8 cellular contexts compared by ENCODE assay signal in the genomic region with DNA sequence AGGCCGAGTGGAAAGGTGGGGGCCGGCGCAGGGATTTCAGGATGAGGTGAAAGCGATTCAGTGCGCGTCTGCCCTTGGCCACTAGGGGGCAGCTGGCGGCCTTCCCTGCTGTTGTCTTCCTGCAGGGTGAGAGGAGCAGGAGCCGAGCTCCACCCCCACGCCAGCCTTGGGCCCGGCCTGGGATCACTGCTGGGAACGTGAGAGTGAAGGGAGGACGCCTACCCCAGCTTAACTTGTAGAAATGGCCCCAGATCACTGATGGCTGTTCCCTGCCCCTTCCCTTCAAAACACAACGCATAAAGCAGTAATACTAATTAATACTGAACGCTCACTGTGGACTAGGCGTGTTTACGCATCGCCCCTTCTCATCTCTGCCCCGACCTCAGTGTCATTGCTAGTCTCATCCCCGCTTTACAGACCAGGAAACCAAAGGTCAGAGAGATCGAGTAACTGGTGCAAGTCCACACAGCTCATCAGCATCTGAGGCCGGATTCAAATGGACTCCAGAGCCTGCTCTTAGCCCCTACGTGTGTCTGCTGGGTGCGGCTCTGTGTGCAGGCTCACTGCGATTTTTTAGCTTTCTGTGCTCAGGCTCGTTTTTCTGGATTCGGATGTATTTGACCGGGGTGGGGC. TPM values are rescaled to one million over a fixed set of nuclear protein-coding genes. Genes with fewer than 3 reads are reported as not detected.
A peak's percentile ranks its signal among the peaks of the same experiment; 100 is the strongest.
DNase-seq lines count a peak whose midpoint lies in the region; ATAC-seq and TF ChIP-seq lines count a peak whose summit lies in the region.

No MANE protein-coding gene starts in this region.

- DNase-seq in CD14-positive monocyte (ENCODE audit: low spot score), result peak; percentile 57
- DNase-seq in NCI-H524 (lab: John Stamatoyannopoulos, UW), result peak; percentile 71 to 85
- DNase-seq in activated CD4-positive, alpha-beta T cell treated with anti-CD3 and anti-CD28 coated beads, Interleukin-2, amount 50 U/mL, for 1 hour, result peak; percentile 58
- peak; percentile 89 for DNase-seq in left lobe of liver (ENCODE audit: low spot score)
- peak; percentile 62 for DNase-seq in stimulated activated CD4-positive, alpha-beta T cell treated with anti-CD3 and anti-CD28 coated beads, Interleukin-4, amount 100 ng/mL, for 1 hour

- H3K36me3 Mint-ChIP-seq in CD14-positive monocyte, result peaks cover 16 to 25% of the 10 kb centered on the region in 2 donors

- H3K27ac ChIP-seq in cingulate gyrus (ENCODE audit: low read depth, low read length), result peak overlapping the region; percentile 74

- peak overlapping the region in 2 of 7 donors; percentile 14 to 22 for H3K27ac Mint-ChIP-seq in CD14-positive monocyte

- ATAC-seq in HG02798 (IDR thresholded peaks at IDR 0.05; ENCODE audit: poor library complexity, unreplicated experiment), result peak; percentile 43
- ATAC-seq in left lobe of liver, result peak; percentile 97
- no peak for ATAC-seq in HG03469 (IDR thresholded peaks at IDR 0.05; ENCODE audit: unreplicated experiment)

- H3K4me1 Mint-ChIP-seq in CD14-positive monocyte, result peaks cover 22% of the 10 kb centered on the region

- intact Hi-C loops in CD14-positive monocyte (cut with micrococcal nuclease), result loop anchor here (1.0 to 2.0 kb wide), 2 partner anchors 177 kb away; no protein-coding TSS in a partner anchor

- peaks cover 3 to 17% (median 14%) of the 10 kb centered on the region in 3 donors for H3K27me3 Mint-ChIP-seq in CD14-positive monocyte (ENCODE audit: low read depth in 3 of 3)

- peaks cover 0 to 2% (median 0%) of the 10 kb centered on the region in 7 donors for H3K9me3 Mint-ChIP-seq in CD14-positive monocyte

- TF ChIP-seq CTCF in CD14-positive monocyte (IDR thresholded peaks at IDR 0.05), result peak; percentile 95

- no peak overlapping the region for H3K4me3 Mint-ChIP-seq in CD14-positive monocyte

RNA-seq across cellular contexts. Expression of a gene that starts 24.3 kb away (rescaled TPM):
- 1 to 10 TPM; 1.1 to 1.6 TPM for polyA plus RNA-seq in CD14-positive monocyte
- total RNA-seq in left lobe of liver, result 16.5 TPM

RNA-seq across cellular contexts. Expression of a gene that starts 24.6 kb away (rescaled TPM):
- 10 to 100 TPM; 12.4 to 15.6 TPM for polyA plus RNA-seq in CD14-positive monocyte
- 41.1 TPM for total RNA-seq in left lobe of liver
